In the genomic region with DNA sequence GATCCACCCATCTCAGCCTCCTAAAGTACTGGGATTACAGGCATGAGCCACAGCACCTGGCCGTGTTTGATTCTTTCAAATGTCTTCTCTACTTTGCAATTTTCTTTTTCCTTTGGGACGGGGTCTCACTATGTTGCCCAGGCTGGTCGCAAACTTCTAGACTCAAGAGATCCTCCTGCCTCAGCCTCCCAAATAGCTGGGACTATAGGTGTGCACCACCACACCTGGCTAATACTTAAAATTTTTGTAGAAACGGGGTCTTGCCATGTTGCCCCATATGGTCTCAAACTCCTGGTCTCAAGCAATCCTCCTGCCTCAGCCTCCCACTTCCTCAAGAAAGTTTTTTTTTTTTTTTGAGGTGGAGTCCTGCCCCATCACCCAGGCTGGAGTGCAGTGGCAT, we compare ENCODE assay signal across 15 cellular contexts. TPM values are rescaled to one million over a fixed set of nuclear protein-coding genes. Genes with fewer than 3 reads are reported as not detected.
DNase-seq lines count a peak whose midpoint lies in the region; ATAC-seq, FAIRE-seq and TF ChIP-seq lines count a peak whose summit lies in the region.
"Had no signal": no experiment of that assay in that cellular context is flagged by ENCODE, and none has a peak within 500 bp of the region (broad histone marks: within the 10 kb centered on the region; RNA-seq: fewer than 3 reads in every experiment).

No MANE protein-coding gene starts in this region.

- no peaks in the 10 kb centered on the region for H3K9me3 Mint-ChIP-seq in T-helper 2 cell treated with Interferon-gamma antibody and Interleukin-4, amounts not matched to agents 5 μg/mL and 100 μg/mL, for 36 hours
- no peaks in the 10 kb centered on the region for H3K9me3 Mint-ChIP-seq in astrocyte (ENCODE audit: unreplicated experiment)
- no peaks in the 10 kb centered on the region for H3K9me3 Mint-ChIP-seq in osteocyte (ENCODE audit: unreplicated experiment)

- H3K4me3 Mint-ChIP-seq in T-helper 2 cell treated with Interferon-gamma antibody and Interleukin-4, amounts not matched to agents 5 μg/mL and 100 μg/mL, for 36 hours = peak overlapping the region; percentile 96
- H3K4me3 Mint-ChIP-seq in astrocyte (ENCODE audit: unreplicated experiment) (peak overlapping the region; percentile 100), osteocyte (ENCODE audit: unreplicated experiment) (peak overlapping the region; percentile 98)

- H3K9me3 ChIP-seq in Karpas-422 (ENCODE audit: low read length) = no peaks in the 10 kb centered on the region
- H3K9me3 ChIP-seq in astrocyte (ENCODE audit: insufficient read depth, low read depth, low read length) = no peaks in the 10 kb centered on the region
- H3K9me3 ChIP-seq in suprapubic skin = no peaks in the 10 kb centered on the region
- H3K9me3 ChIP-seq: testis had no signal

- peaks cover 33% of the 10 kb centered on the region for H3K4me1 ChIP-seq in Karpas-422 (ENCODE audit: low read length)
- H3K4me1 ChIP-seq in astrocyte (ENCODE audit: insufficient read depth, low read length) = peaks cover 12% of the 10 kb centered on the region
- peaks cover 26% of the 10 kb centered on the region for H3K4me1 ChIP-seq in suprapubic skin

- H3K4me3 ChIP-seq in Karpas-422 (ENCODE audit: low read length) = peak overlapping the region; percentile 86; the same call in 1 of the 2 replicates
- H3K4me3 ChIP-seq in astrocyte (ENCODE audit: insufficient read depth, low read depth, low read length) = no peak overlapping the region
- no peak overlapping the region for H3K4me3 ChIP-seq in suprapubic skin

- H3K79me2 ChIP-seq in Karpas-422 (ENCODE audit: low read length) = peaks cover 80% of the 10 kb centered on the region
- peaks cover 80% of the 10 kb centered on the region for H3K79me2 ChIP-seq in astrocyte (ENCODE audit: insufficient read depth, low read length)

- 92% methylated on average over 4 of the region's 4 CpGs for WGBS in suprapubic skin

- no peaks in the 10 kb centered on the region for H3K9me2 ChIP-seq in Karpas-422 (replicated peaks; ENCODE audit: insufficient read depth, low read length)

- H3K4me2 ChIP-seq in Karpas-422 (ENCODE audit: low read depth, low read length, poor library complexity, severe bottlenecking) = peak overlapping the region; percentile 92
- peak overlapping the region; percentile 97 for H3K4me2 ChIP-seq in astrocyte (ENCODE audit: low read length)

- 0 out of 2 replicates have a peak, but pooled peaks cover 8% of the 10 kb centered on the region for H4K20me1 ChIP-seq in Karpas-422 (ENCODE audit: insufficient read depth, low read depth, low read length)
- H4K20me1 ChIP-seq in astrocyte (ENCODE audit: insufficient read depth, low read length) = peaks cover 35% of the 10 kb centered on the region

- no peaks in the 10 kb centered on the region for H3K27me3 ChIP-seq in Karpas-422 (ENCODE audit: low read length)
- H3K27me3 ChIP-seq in astrocyte (ENCODE audit: insufficient read depth, low read length) = no peaks in the 10 kb centered on the region
- no peaks in the 10 kb centered on the region for H3K27me3 ChIP-seq in suprapubic skin
- H3K27me3 ChIP-seq: testis had no signal

- no peak overlapping the region for H3K9ac ChIP-seq in Karpas-422 (ENCODE audit: low read length)
- peak overlapping the region; percentile 97 for H3K9ac ChIP-seq in astrocyte (ENCODE audit: low read length)

- TF ChIP-seq POLR2A in suprapubic skin (IDR thresholded peaks at IDR 0.05) = no peak

- H3K27me3 Mint-ChIP-seq in T-helper 2 cell treated with Interferon-gamma antibody and Interleukin-4, amounts not matched to agents 5 μg/mL and 100 μg/mL, for 36 hours (ENCODE audit: low read depth) = peaks cover 2% of the 10 kb centered on the region
- H3K27me3 Mint-ChIP-seq in astrocyte (ENCODE audit: low read depth, unreplicated experiment) (no peaks in the 10 kb centered on the region), osteocyte (ENCODE audit: unreplicated experiment) (no peaks in the 10 kb centered on the region)

- TF ChIP-seq EP300 in suprapubic skin (IDR thresholded peaks at IDR 0.05) = no peak

- H3K4me1 Mint-ChIP-seq in T-helper 2 cell treated with Interferon-gamma antibody and Interleukin-4, amounts not matched to agents 5 μg/mL and 100 μg/mL, for 36 hours (ENCODE audit: low read depth) = peaks cover 19% of the 10 kb centered on the region
- H3K4me1 Mint-ChIP-seq in astrocyte (ENCODE audit: low read depth, unreplicated experiment) = peaks cover 14% of the 10 kb centered on the region
- peaks cover 26% of the 10 kb centered on the region for H3K4me1 Mint-ChIP-seq in osteocyte (ENCODE audit: unreplicated experiment)

- peak overlapping the region; percentile 97 for H3K27ac Mint-ChIP-seq in T-helper 2 cell treated with Interferon-gamma antibody and Interleukin-4, amounts not matched to agents 5 μg/mL and 100 μg/mL, for 36 hours
- no peak overlapping the region for H3K27ac Mint-ChIP-seq in astrocyte (ENCODE audit: unreplicated experiment)
- peak overlapping the region; percentile 95 for H3K27ac Mint-ChIP-seq in osteocyte (ENCODE audit: unreplicated experiment)

- H2AFZ ChIP-seq in Karpas-422 (ENCODE audit: low read length) = no peak overlapping the region
- H2AFZ ChIP-seq in astrocyte (ENCODE audit: low read depth, low read length) = no peak overlapping the region

- ATAC-seq in HG02610 (IDR thresholded peaks at IDR 0.05; ENCODE audit: unreplicated experiment) = no peak

- H3K36me3 ChIP-seq in Karpas-422 (ENCODE audit: insufficient read depth, low read length) = peaks cover 18% of the 10 kb centered on the region; the same call in 1 of the 2 replicates
- H3K36me3 ChIP-seq in astrocyte (ENCODE audit: insufficient read depth, low read length) = peaks cover 22% of the 10 kb centered on the region
- H3K36me3 ChIP-seq in suprapubic skin = peaks cover 14% of the 10 kb centered on the region

- TF ChIP-seq CTCF in astrocyte (IDR thresholded peaks at IDR 0.05; ENCODE audit: insufficient read depth, low read depth, low read length) = no peak
- no peak for TF ChIP-seq CTCF in osteocyte (IDR thresholded peaks at IDR 0.05)
- no peak for TF ChIP-seq CTCF in suprapubic skin (IDR thresholded peaks at IDR 0.05)

- no peak for FAIRE-seq in astrocyte (lab: Jason Lieb, UNC)
- FAIRE-seq: A204.1 had no signal

- no peak for DNase-seq in T-helper 2 cell treated with Interferon-gamma antibody and Interleukin-4, amounts not matched to agents 5 μg/mL and 100 μg/mL, for 36 hours (ENCODE audit: low spot score)
- DNase-seq in T-helper 2 cell (no peak), Karpas-422 (peak; percentile 37), astrocyte (ENCODE audit: low read depth) (no peak), osteocyte (ENCODE audit: extremely low spot score, unreplicated experiment) (no peak), EL (no peak), suprapubic skin (ENCODE audit: low spot score in 2 of 2) (no peak)
- DNase-seq: caudate nucleus, H7, KBM-7, mesendoderm, NCI-H2081 treated with DMSO at 0.1 percent for 48 hours, testis had no signal

- peaks cover 33% of the 10 kb centered on the region for H3K36me3 Mint-ChIP-seq in T-helper 2 cell treated with Interferon-gamma antibody and Interleukin-4, amounts not matched to agents 5 μg/mL and 100 μg/mL, for 36 hours (ENCODE audit: low read depth)
- peaks cover 7% of the 10 kb centered on the region for H3K36me3 Mint-ChIP-seq in astrocyte (ENCODE audit: low read depth, unreplicated experiment)
- H3K36me3 Mint-ChIP-seq in osteocyte (ENCODE audit: unreplicated experiment) = peaks cover 9% of the 10 kb centered on the region

- H3K27ac ChIP-seq in Karpas-422 (ENCODE audit: low read length) = no peak overlapping the region
- H3K27ac ChIP-seq in astrocyte (ENCODE audit: low read depth, low read length) = no peak overlapping the region
- H3K27ac ChIP-seq in suprapubic skin = no peak overlapping the region
- H3K27ac ChIP-seq: testis had no signal

RNA-seq across cellular contexts. Expression of a gene that starts 1.7 kb away (rescaled TPM):
- 18.7 and 21.9 TPM in 2 replicates for total RNA-seq in Karpas-422 (2014; rRNA removed; shearing (Covaris generic); ENCODE audit: low replicate concordance)
- total RNA-seq in astrocyte (17.8 and 28.8 TPM in 2 replicates), osteocyte (16.1 and 21.1 TPM in 2 replicates), suprapubic skin (10 to 100 TPM; 17.5 to 27.8 (median 21.0) TPM)

RNA-seq across cellular contexts. Expression of a gene that starts 1.8 kb away (rescaled TPM):
- 15.6 and 26.1 TPM in 2 replicates for total RNA-seq in Karpas-422 (2014; rRNA removed; shearing (Covaris generic); ENCODE audit: low replicate concordance)
- 43.6 and 54.0 TPM in 2 replicates for total RNA-seq in astrocyte
- 23.9 and 25.6 TPM in 2 replicates for total RNA-seq in osteocyte
- total RNA-seq in suprapubic skin = 10 to 100 TPM in 3 of 4 donors, 1 to 10 TPM in 1; 9.7 to 22.9 (median 17.4) TPM

RNA-seq across cellular contexts. Expression of a gene that starts 10.1 kb away (rescaled TPM):
- total RNA-seq in Karpas-422 (2014; rRNA removed; shearing (Covaris generic); ENCODE audit: low replicate concordance) = 542 and 565 TPM in 2 replicates
- total RNA-seq in astrocyte (388 and 394 TPM in 2 replicates), osteocyte (299 and 307 TPM in 2 replicates), suprapubic skin (1,000 to 10,000 TPM in 1 of 4 donors, 100 to 1,000 TPM in 3; 569 to 1,135 (median 836) TPM)

RNA-seq across cellular contexts. Expression of a gene that starts 21.6 kb away (rescaled TPM):
- total RNA-seq in Karpas-422 (2014; rRNA removed; shearing (Covaris generic); ENCODE audit: low replicate concordance) = 158 and 213 TPM in 2 replicates
- total RNA-seq in astrocyte (216 and 223 TPM in 2 replicates), osteocyte (143 and 151 TPM in 2 replicates), suprapubic skin (10 to 100 TPM; 51.5 to 98.5 (median 73.0) TPM)

RNA-seq across cellular contexts. Expression of a gene that starts 47.9 kb away (rescaled TPM):
- 237 and 308 TPM in 2 replicates for total RNA-seq in Karpas-422 (2014; rRNA removed; shearing (Covaris generic); ENCODE audit: low replicate concordance)
- total RNA-seq in astrocyte = 490 and 500 TPM in 2 replicates
- total RNA-seq in osteocyte = 324 and 325 TPM in 2 replicates
- 100 to 1,000 TPM; 167 to 493 (median 469) TPM for total RNA-seq in suprapubic skin
